35 cellular contexts compared by ENCODE assay signal in the genomic region with DNA sequence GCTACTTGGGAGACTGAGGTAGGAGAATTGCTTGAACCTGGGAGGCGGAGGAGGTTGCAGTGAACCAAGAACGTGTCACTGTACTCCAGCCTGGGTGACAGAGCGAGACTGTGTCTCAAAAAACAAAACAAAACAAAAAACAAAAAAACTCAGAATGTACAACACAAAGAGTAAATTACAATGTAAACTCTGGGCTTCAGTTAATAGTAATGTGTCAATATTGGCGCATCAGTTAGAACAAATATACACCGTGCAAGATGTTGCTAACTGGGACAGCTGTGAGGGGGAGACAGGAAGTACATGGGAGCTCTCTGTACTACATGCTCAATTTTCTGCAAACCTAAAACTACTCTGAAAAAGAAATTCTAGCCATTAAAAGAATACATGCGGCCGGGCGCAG. TPM values are rescaled to one million over a fixed set of nuclear protein-coding genes. Genes with fewer than 3 reads are reported as not detected.
"Had no signal": no experiment of that assay in that cellular context is flagged by ENCODE, and none has a peak within 500 bp of the region (broad histone marks: within the 10 kb centered on the region; RNA-seq: fewer than 3 reads in every experiment).

No MANE protein-coding gene starts in this region.

- H3K36me3 ChIP-seq: adrenal gland, breast epithelium, Peyer's patch had no signal

- H3K4me3 Mint-ChIP-seq: activated B cell treated with CpG ODN at 0.5 μM for 24 hours; activated CD4-positive, alpha-beta memory T cell treated with anti-CD3 and anti-CD28 coated beads for 36 hours; activated naive CD4-positive, alpha-beta T cell treated with anti-CD3 and anti-CD28 coated beads for 36 hours; activated T-cell treated with anti-CD3 and anti-CD28 coated beads, Interleukin-2, amount 50 U/mL, for 4 hours; activated T-helper 1 cell treated with anti-CD3 and anti-CD28 coated beads, Interleukin-12 subunit alpha, Interleukin-12 subunit beta, Interleukin-2, Interleukin-4 antibody, amounts not matched to agents 30 ng/mL and 10 ng/mL and 1 ng/mL, durations not matched to agents 14 hours and 24 hours and 36 hours; T-cell had no signal

- H3K4me1 ChIP-seq: adrenal gland, breast epithelium had no signal

- H3K27ac Mint-ChIP-seq: activated B cell treated with CpG ODN at 0.5 μM for 24 hours; activated CD4-positive, alpha-beta memory T cell treated with anti-CD3 and anti-CD28 coated beads for 36 hours; activated naive CD4-positive, alpha-beta T cell treated with anti-CD3 and anti-CD28 coated beads for 36 hours; activated naive CD4-positive, alpha-beta T cell treated with anti-CD3 and anti-CD28 coated beads, Interleukin-2, amount 50 U/mL, for 72 hours; activated T-helper 1 cell treated with anti-CD3 and anti-CD28 coated beads, Interleukin-12 subunit alpha, Interleukin-12 subunit beta, Interleukin-2, Interleukin-4 antibody, amounts not matched to agents 30 ng/mL and 10 ng/mL and 1 ng/mL, durations not matched to agents 14 hours and 24 hours and 36 hours; T-cell had no signal

- ATAC-seq: activated naive CD4-positive, alpha-beta T cell treated with anti-CD3 and anti-CD28 coated beads, Interleukin-2, amount 50 U/mL, for 72 hours; activated T-cell treated with anti-CD3 and anti-CD28 coated beads, Interleukin-2, amount 50 U/mL, for 4 hours; body of pancreas; PC-3; SK-N-SH treated with all-trans-retinoic acid at 6 μM for 48 hours; T-cell had no signal

- H3K27me3 Mint-ChIP-seq: activated B cell treated with CpG ODN at 0.5 μM for 24 hours, T-cell had no signal

- H3K9me3 ChIP-seq: Peyer's patch had no signal

- H3K27me3 ChIP-seq: adrenal gland, body of pancreas, breast epithelium, Peyer's patch had no signal

- H3K4me3 ChIP-seq: adrenal gland, body of pancreas, breast epithelium, coronary artery, Peyer's patch had no signal

- H3K36me3 Mint-ChIP-seq: activated CD4-positive, alpha-beta memory T cell treated with anti-CD3 and anti-CD28 coated beads for 36 hours; activated naive CD4-positive, alpha-beta T cell treated with anti-CD3 and anti-CD28 coated beads, Interleukin-2, amount 50 U/mL, for 72 hours had no signal

- DNase-seq: activated B cell treated with CpG ODN at 0.5 μM for 24 hours; activated CD4-positive, alpha-beta memory T cell treated with anti-CD3 and anti-CD28 coated beads for 36 hours; activated CD4-positive, alpha-beta T cell treated with anti-CD3 and anti-CD28 coated beads for 4 hours; activated CD4-positive, alpha-beta T cell treated with anti-CD3 and anti-CD28 coated beads, Interleukin-2, amount 50 U/mL, for 1 hour; activated CD4-positive, CD25-positive, alpha-beta regulatory T cell treated with anti-CD3 and anti-CD28 coated beads, Interleukin-2, amount 50 U/mL, for 72 hours; activated CD8-positive, alpha-beta memory T cell treated with anti-CD3 and anti-CD28 coated beads, Interleukin-2, amount 50 U/mL, for 4 hours; activated gamma-delta T cell treated with Interleukin-2 at 50 U/mL for 16 hours; activated naive CD4-positive, alpha-beta T cell treated with anti-CD3 and anti-CD28 coated beads for 36 hours; activated T-cell treated with anti-CD3 and anti-CD28 coated beads for 4 hours; activated T-cell treated with anti-CD3 and anti-CD28 coated beads, Interleukin-2, amount 50 U/mL, for 4 hours; adrenal gland; body of pancreas; MM.1S; MV-4-11; NCI-H1092; NCI-H1436 treated with DMSO at 0.1 percent for 48 hours; NCI-H187 treated with DMSO at 0.1 percent for 48 hours; NCI-H345; NCI-H526; PC-3; Peyer's patch; RPMI8226; SIG-M5; T-cell; T-helper 2 cell; T-helper 9 cell had no signal

RNA-seq across cellular contexts. Expression of a gene that starts 23.5 kb away (rescaled TPM):
- total RNA-seq: activated B cell treated with CpG ODN at 0.5 μM for 24 hours; activated CD4-positive, alpha-beta memory T cell treated with anti-CD3 and anti-CD28 coated beads for 36 hours; activated naive CD4-positive, alpha-beta T cell treated with anti-CD3 and anti-CD28 coated beads for 36 hours; activated naive CD4-positive, alpha-beta T cell treated with anti-CD3 and anti-CD28 coated beads, Interleukin-2, amount 50 U/mL, for 72 hours; activated T-cell treated with anti-CD3 and anti-CD28 coated beads, Interleukin-2, amount 50 U/mL, for 4 hours; activated T-helper 1 cell treated with anti-CD3 and anti-CD28 coated beads, Interleukin-12 subunit alpha, Interleukin-12 subunit beta, Interleukin-2, Interleukin-4 antibody, amounts not matched to agents 30 ng/mL and 10 ng/mL and 1 ng/mL, durations not matched to agents 14 hours and 24 hours and 36 hours; adrenal gland; astrocyte; body of pancreas; breast epithelium; cardiac septum; LHCN-M2; NCI-H460; PC-3; Peyer's patch; T-cell had no signal
